Comparison of ENCODE assay signal across 8 cellular contexts in the genomic region with DNA sequence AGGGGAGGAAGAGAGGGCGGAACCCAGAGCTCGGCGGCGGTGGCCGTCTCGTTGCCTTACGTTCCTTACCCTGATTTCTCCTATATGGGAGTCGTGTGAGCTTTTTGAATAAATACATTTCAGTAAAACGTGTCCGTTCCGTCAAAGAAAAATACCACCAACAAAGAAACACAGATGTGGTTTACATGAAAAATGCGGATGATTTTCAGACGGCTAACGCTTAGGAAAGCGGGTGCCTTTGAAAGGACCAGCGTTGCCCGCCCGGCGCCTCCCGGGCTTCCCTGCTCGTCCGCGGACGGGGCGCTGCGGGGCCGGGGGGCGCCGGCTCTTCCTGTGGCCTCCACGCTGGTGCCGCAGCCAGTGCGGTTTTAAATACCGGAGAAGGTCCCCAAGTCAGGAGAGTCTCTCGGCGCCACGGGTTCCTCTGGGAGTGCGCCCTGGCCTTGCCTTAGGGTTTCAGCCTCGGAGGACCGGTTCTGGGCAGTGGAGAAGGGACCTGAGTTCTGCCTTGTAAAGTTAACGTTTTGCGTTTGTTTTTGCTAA. TPM values are rescaled to one million over a fixed set of nuclear protein-coding genes. Genes with fewer than 3 reads are reported as not detected.
DNase-seq lines count a peak whose midpoint lies in the region; ATAC-seq, FAIRE-seq and TF ChIP-seq lines count a peak whose summit lies in the region.

No MANE protein-coding gene starts in this region.

- peak overlapping the region; percentile 92 for H3K27ac Mint-ChIP-seq in glutamatergic neuron (ENCODE audit: unreplicated experiment)

- H3K9me3 ChIP-seq in A673 (ENCODE audit: low read depth, low read length, poor library complexity, severe bottlenecking) (no peaks in the 10 kb centered on the region), PC-9 (ENCODE audit: insufficient read depth, low read depth) (no peaks in the 10 kb centered on the region), parathyroid adenoma (ENCODE audit: control insufficient read depth, low read length) (no peaks in the 10 kb centered on the region)

- ATAC-seq in GM18517 (IDR thresholded peaks at IDR 0.05; ENCODE audit: unreplicated experiment) (peak; percentile 19), HG03159 (IDR thresholded peaks at IDR 0.05; ENCODE audit: unreplicated experiment) (peak; percentile 60)

- no peaks in the 10 kb centered on the region for H3K27me3 ChIP-seq in A673 (replicated peaks; ENCODE audit: insufficient read depth, low read depth, low read length, poor library complexity)
- no peaks in the 10 kb centered on the region for H3K27me3 ChIP-seq in PC-9 (ENCODE audit: insufficient read depth, low read depth)
- H3K27me3 ChIP-seq in parathyroid adenoma (ENCODE audit: control insufficient read depth, insufficient read depth, low read length): no peaks in the 10 kb centered on the region

- H3K36me3 ChIP-seq in A673 (ENCODE audit: insufficient read depth, low read length, poor library complexity, severe bottlenecking) (peaks cover 15% of the 10 kb centered on the region), PC-9 (ENCODE audit: low read depth) (peaks cover 26% of the 10 kb centered on the region), parathyroid adenoma (ENCODE audit: control insufficient read depth, insufficient read depth, low read length) (no peaks in the 10 kb centered on the region)

- TF ChIP-seq CTCF in A673 (conservative IDR thresholded peaks at IDR 0.05; ENCODE audit: low read depth, low read length) (no peak), PC-9 (conservative IDR thresholded peaks at IDR 0.05) (no peak), glutamatergic neuron (IDR thresholded peaks at IDR 0.05; ENCODE audit: partially characterized antibody, unreplicated experiment) (no peak), parathyroid adenoma (IDR thresholded peaks at IDR 0.05) (no peak)

- peaks cover 6% of the 10 kb centered on the region for H3K36me3 Mint-ChIP-seq in glutamatergic neuron (ENCODE audit: unreplicated experiment)

- H3K27ac ChIP-seq in A673 (ENCODE audit: low read depth, low read length, poor library complexity, severe bottlenecking) (peak overlapping the region; percentile 91), PC-9 (peak overlapping the region; percentile 91), parathyroid adenoma (peak overlapping the region; percentile 96)

- peak overlapping the region; percentile 95 for H3K4me2 ChIP-seq in PC-9
- H3K4me2 ChIP-seq in parathyroid adenoma (ENCODE audit: low read length): peak overlapping the region; percentile 62

- H3K9me2 ChIP-seq in PC-9 (ENCODE audit: insufficient read depth): no peaks in the 10 kb centered on the region

- CTCF ChIA-PET in A673 (lab: Charles Lee): interaction anchor here (0.8 kb wide), 1 partner anchor 13 kb away, joined by 3 read pairs; no protein-coding TSS in a partner anchor
- CTCF ChIA-PET in PC-9 (lab: Charles Lee): no interaction called here

- no peak for FAIRE-seq in urothelium cell line (lab: Jason Lieb, UNC)

- peaks cover 23% of the 10 kb centered on the region for H3K4me1 Mint-ChIP-seq in glutamatergic neuron (ENCODE audit: low read depth, unreplicated experiment)

- peak overlapping the region; percentile 94 for H3K4me3 Mint-ChIP-seq in glutamatergic neuron (ENCODE audit: unreplicated experiment)

- peak overlapping the region; percentile 64 for H3K4me3 ChIP-seq in A673 (ENCODE audit: low read depth, low read length, poor library complexity, severe bottlenecking)
- peak overlapping the region; percentile 77 for H3K4me3 ChIP-seq in PC-9
- peak overlapping the region; percentile 67 for H3K4me3 ChIP-seq in parathyroid adenoma (ENCODE audit: low read depth, low read length)

- peaks cover 38% of the 10 kb centered on the region for H3F3A ChIP-seq in PC-9 (ENCODE audit: insufficient read depth, low read depth)

- H3K79me2 ChIP-seq in PC-9 (ENCODE audit: low read depth): peaks cover 35% of the 10 kb centered on the region
- no peaks in the 10 kb centered on the region for H3K79me2 ChIP-seq in parathyroid adenoma

- POLR2A ChIA-PET in A673 (lab: Charles Lee; ENCODE audit: low non-redundant PET) (no interaction called here), PC-9 (lab: Charles Lee; ENCODE audit: unreplicated experiment) (interaction anchor here (0.6 kb wide), 2 partner anchors 13 to 190 kb away, joined by 6 to 11 read pairs; no protein-coding TSS in a partner anchor)

- H3K27me3 Mint-ChIP-seq in glutamatergic neuron (ENCODE audit: unreplicated experiment): peaks cover 12% of the 10 kb centered on the region

- DNase-seq in A673 (ENCODE audit: low spot score): peak; percentile 39
- peak in 1 of 2 experiments; percentile 72 for DNase-seq in PC-9
- peak; percentile 19 for DNase-seq in activated T-helper 9 cell treated with anti-CD3 and anti-CD28 coated beads, Interleukin-2, amount 50 U/mL, for 16 hours (ENCODE audit: low read depth)
- peak; percentile 52 for DNase-seq in glutamatergic neuron
- peak; percentile 80 for DNase-seq in urothelium cell line (ENCODE audit: low spot score)

- BruUV-seq in A673 (replicated peaks; lab: Mats Ljungman, UMichigan) (no TSS peak), PC-9 (replicated peaks; lab: Mats Ljungman, UMichigan) (TSS peak; percentile 32)

- H3K4me1 ChIP-seq in A673 (ENCODE audit: insufficient read depth, low read length, poor library complexity, severe bottlenecking) (peaks cover 17% of the 10 kb centered on the region), PC-9 (replicated peaks; ENCODE audit: insufficient read depth) (peaks cover 28% of the 10 kb centered on the region), parathyroid adenoma (peaks cover 3% of the 10 kb centered on the region)

- H2AFZ ChIP-seq in PC-9: peak overlapping the region; percentile 95
- H2AFZ ChIP-seq in parathyroid adenoma: peak overlapping the region; percentile 86

- no peaks in the 10 kb centered on the region; the same call in 1 of the 2 replicates for H4K20me1 ChIP-seq in PC-9 (ENCODE audit: insufficient read depth)

- H3K9me3 Mint-ChIP-seq in glutamatergic neuron (ENCODE audit: unreplicated experiment): peaks cover 14% of the 10 kb centered on the region

- peak overlapping the region; percentile 29 for H3K9ac ChIP-seq in parathyroid adenoma

- intact Hi-C loops in A673 (cut with micrococcal nuclease; ENCODE audit: unreplicated experiment) (no loop called here), PC-9 (cut with micrococcal nuclease; ENCODE audit: unreplicated experiment) (no loop called here)

RNA-seq across cellular contexts. Expression of gene UPF3A, which starts 0.8 kb away (rescaled TPM):
- total RNA-seq in A673 (2021) (32.0 and 34.5 TPM in 2 replicates), PC-9 (2021) (54.1 and 67.0 TPM in 2 replicates), glutamatergic neuron (ENCODE audit: unreplicated experiment) (108 TPM)

RNA-seq across cellular contexts. Expression of gene CHAMP1, which starts 32.1 kb away (rescaled TPM):
- total RNA-seq in A673 (2021) (31.8 and 32.3 TPM in 2 replicates), PC-9 (2021) (15.1 and 16.0 TPM in 2 replicates), glutamatergic neuron (ENCODE audit: unreplicated experiment) (29.5 TPM)

RNA-seq across cellular contexts. Expression of gene CDC16, which starts 47.5 kb away (rescaled TPM):
- total RNA-seq in A673 (2021) (61.1 and 63.3 TPM in 2 replicates), PC-9 (2021) (45.7 and 56.8 TPM in 2 replicates), glutamatergic neuron (ENCODE audit: unreplicated experiment) (85.1 TPM)
